27 cellular contexts compared by ENCODE assay signal in genomic region chr5:83839256-83839655, GRCh38.
"Had no signal": no experiment of that assay in that cellular context is flagged by ENCODE, and none has a peak within 500 bp of the region (broad histone marks: within the 10 kb centered on the region; RNA-seq: fewer than 3 reads in every experiment).

No MANE protein-coding gene starts in this region.

- H3K9me3 ChIP-seq: MG63, SJCRH30 had no signal

- H3K4me1 ChIP-seq: SJCRH30 had no signal

- H2AFZ ChIP-seq: PC-9 had no signal

- DNase-seq: Kasumi-1, KG1, MG63, MV-4-11, NCI-H1092, NCI-H1105, NCI-H1417 treated with DMSO at 0.1 percent for 48 hours, NCI-H1436 treated with DMSO at 0.1 percent for 48 hours, NCI-H187 treated with DMSO at 0.1 percent for 48 hours, NCI-H2029, NCI-H2081, NCI-H2171 treated with DMSO at 0.1 percent for 48 hours, NCI-H2227 treated with DMSO at 0.1 percent for 48 hours, NCI-H345, NCI-H510A treated with DMSO at 0.1 percent for 48 hours, NCI-H524 treated with DMSO at 0.1 percent for 48 hours, NCI-H526 treated with DMSO at 0.1 percent for 48 hours, NCI-H82, PC-9, SHP77, SIG-M5, SJCRH30 had no signal

- H3K36me3 ChIP-seq: MG63, SJCRH30 had no signal

- H3K27ac ChIP-seq: PC-9, RWPE1, SJCRH30, SK-N-MC had no signal

- H3K4me3 ChIP-seq: K562, MG63, PC-9, SJCRH30, SK-N-MC had no signal

- ATAC-seq: K562, Panc1, Right ventricle myocardium inferior had no signal

- H3K4me2 ChIP-seq: PC-9 had no signal

- H3K27me3 ChIP-seq: MG63, SJCRH30 had no signal
